ENCODE assay signal across 8 cellular contexts in the genomic region with DNA sequence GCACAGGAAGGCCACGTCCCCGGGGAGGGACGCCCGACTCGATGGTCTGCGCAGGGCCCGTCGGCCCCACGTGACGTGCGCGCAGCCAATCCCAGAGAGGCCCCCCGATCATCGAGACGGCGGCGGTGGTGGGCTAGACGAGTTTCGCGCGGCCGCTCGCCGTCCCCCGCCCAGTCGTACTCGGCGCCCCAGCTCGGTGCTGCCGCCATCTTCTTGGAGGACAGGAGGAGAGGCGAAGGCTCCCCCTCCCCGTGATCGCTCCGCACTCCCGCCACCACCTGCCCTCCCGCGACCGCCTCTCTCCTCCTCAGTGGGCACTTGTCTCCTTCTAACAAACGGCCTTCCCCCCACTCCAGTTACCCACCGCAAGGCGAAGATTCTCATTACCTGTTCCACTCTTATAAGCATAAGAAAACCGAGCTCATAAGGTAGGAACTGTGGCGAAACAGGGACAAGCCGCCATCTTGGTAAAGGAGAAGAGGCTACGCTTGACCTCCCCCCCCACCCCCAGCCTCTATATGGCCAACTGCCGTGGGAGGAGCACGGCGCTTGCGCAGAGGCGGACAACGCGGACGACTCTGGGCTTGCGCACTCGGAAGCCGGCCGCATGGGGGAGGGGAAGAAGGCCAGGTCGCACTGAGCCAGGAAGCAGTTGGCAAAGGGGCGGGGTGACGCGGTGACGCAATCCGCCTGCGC. TPM values are rescaled to one million over a fixed set of nuclear protein-coding genes. Genes with fewer than 3 reads are reported as not detected.
A peak's percentile ranks its signal among the peaks of the same experiment; 100 is the strongest.
DNase-seq lines count a peak whose midpoint lies in the region; ATAC-seq, FAIRE-seq and TF ChIP-seq lines count a peak whose summit lies in the region.

A gene with protein sequence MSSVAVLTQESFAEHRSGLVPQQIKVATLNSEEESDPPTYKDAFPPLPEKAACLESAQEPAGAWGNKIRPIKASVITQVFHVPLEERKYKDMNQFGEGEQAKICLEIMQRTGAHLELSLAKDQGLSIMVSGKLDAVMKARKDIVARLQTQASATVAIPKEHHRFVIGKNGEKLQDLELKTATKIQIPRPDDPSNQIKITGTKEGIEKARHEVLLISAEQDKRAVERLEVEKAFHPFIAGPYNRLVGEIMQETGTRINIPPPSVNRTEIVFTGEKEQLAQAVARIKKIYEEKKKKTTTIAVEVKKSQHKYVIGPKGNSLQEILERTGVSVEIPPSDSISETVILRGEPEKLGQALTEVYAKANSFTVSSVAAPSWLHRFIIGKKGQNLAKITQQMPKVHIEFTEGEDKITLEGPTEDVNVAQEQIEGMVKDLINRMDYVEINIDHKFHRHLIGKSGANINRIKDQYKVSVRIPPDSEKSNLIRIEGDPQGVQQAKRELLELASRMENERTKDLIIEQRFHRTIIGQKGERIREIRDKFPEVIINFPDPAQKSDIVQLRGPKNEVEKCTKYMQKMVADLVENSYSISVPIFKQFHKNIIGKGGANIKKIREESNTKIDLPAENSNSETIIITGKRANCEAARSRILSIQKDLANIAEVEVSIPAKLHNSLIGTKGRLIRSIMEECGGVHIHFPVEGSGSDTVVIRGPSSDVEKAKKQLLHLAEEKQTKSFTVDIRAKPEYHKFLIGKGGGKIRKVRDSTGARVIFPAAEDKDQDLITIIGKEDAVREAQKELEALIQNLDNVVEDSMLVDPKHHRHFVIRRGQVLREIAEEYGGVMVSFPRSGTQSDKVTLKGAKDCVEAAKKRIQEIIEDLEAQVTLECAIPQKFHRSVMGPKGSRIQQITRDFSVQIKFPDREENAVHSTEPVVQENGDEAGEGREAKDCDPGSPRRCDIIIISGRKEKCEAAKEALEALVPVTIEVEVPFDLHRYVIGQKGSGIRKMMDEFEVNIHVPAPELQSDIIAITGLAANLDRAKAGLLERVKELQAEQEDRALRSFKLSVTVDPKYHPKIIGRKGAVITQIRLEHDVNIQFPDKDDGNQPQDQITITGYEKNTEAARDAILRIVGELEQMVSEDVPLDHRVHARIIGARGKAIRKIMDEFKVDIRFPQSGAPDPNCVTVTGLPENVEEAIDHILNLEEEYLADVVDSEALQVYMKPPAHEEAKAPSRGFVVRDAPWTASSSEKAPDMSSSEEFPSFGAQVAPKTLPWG (N-terminal part only) (minus strand): TSS at position 490 of the 696 bp plus-strand sequence. CDS start 48,803 bp downstream, outside the sequence.

- no peaks in the 10 kb centered on the region; a peak in 1 of 5 replicates for H3K27me3 ChIP-seq in HepG2 (ENCODE audit: control insufficient read depth in 1 of 2, insufficient read depth in 2 of 2, low read length in 2 of 2)

- TF ChIP-seq CTCF in HepG2 (CRISPR knock-in tag; IDR thresholded peaks at IDR 0.05) = peak; percentile 96

- peak within 1 kb of the TSS; percentile 92 to 96 (median 96) for H3K4me3 ChIP-seq in HepG2 (replicated peaks in 1 of 3; ENCODE audit: insufficient read depth in 1 of 3, low read depth in 2 of 3, low read length in 3 of 3)

- H3K36me3 Mint-ChIP-seq in dendritic cell treated with granulocyte-macrophage colony-stimulating factor and Interleukin-4, amounts not matched to agents 40 ng/mL and 50 ng/mL, for 4 days (ENCODE audit: low read depth) = peaks cover 65% of the 10 kb centered on the region

- ATAC-seq in GM19372 (IDR thresholded peaks at IDR 0.05; ENCODE audit: low read depth, unreplicated experiment) (peak; percentile 66), HG03558 (IDR thresholded peaks at IDR 0.05; ENCODE audit: extremely low read depth, unreplicated experiment) (peak; percentile 38), HepG2 (peak; percentile 90)

- H4K20me1 ChIP-seq in HepG2 (ENCODE audit: insufficient read depth, low read length) = peaks cover 51% of the 10 kb centered on the region

- H3K36me3 ChIP-seq in HepG2 (replicated peaks in 1 of 2; ENCODE audit: control insufficient read depth in 1 of 2, insufficient read depth in 2 of 2, low read length in 2 of 2) = peaks cover 0 to 5% of the 10 kb centered on the region in 2 experiments; a peak in 3 of 5 replicates

- under 1% methylated on average over 18 of the region's 64 CpGs for WGBS in HepG2 (ENCODE audit: low lambda C conversion rate)

- H3K9me3 ChIP-seq in HepG2 (ENCODE audit: low read length) = no peaks in the 10 kb centered on the region

- H3K4me1 ChIP-seq in HepG2 (ENCODE audit: insufficient read depth, low read length) = peaks cover 75% of the 10 kb centered on the region

- intact Hi-C loops in dendritic cell treated with granulocyte-macrophage colony-stimulating factor and Interleukin-4, amounts not matched to agents 40 ng/mL and 50 ng/mL, for 4 days (cut with micrococcal nuclease) = loop anchor here (2.0 kb wide), 1 partner anchor 41 kb away; a partner anchor contains a TSS
- intact Hi-C loops in HepG2 (cut with micrococcal nuclease; ENCODE audit: unreplicated experiment) = loop anchor here (2.0 kb wide), 1 partner anchor 43 kb away; no protein-coding TSS in a partner anchor

- DNase-seq in C1 segment of cervical spinal cord (lab: John Stamatoyannopoulos, UW) (peak; percentile 93 to 100 (median 99)), NCI-H748 (lab: John Stamatoyannopoulos, UW; ENCODE audit: unreplicated experiment) (peak; percentile 98), HepG2 (ENCODE audit: low spot score) (peak; percentile 98)
- peak; percentile 100 for DNase-seq in activated CD4-positive, alpha-beta T cell treated with anti-CD3 and anti-CD28 coated beads, Interleukin-2, amount 50 U/mL, for 24 hours (ENCODE audit: low read depth in 1 of 2, low spot score in 1 of 2)
- peak; percentile 100 for DNase-seq in stimulated activated CD4-positive, alpha-beta T cell treated with anti-CD3 and anti-CD28 coated beads, Interleukin-4, amount 100 ng/mL, for 1 hour

- H3K4me3 Mint-ChIP-seq in dendritic cell treated with granulocyte-macrophage colony-stimulating factor and Interleukin-4, amounts not matched to agents 40 ng/mL and 50 ng/mL, for 4 days = peak within 1 kb of the TSS; percentile 100

- in situ Hi-C loops in HepG2 (cut with HindIII; ENCODE audit: extremely low pct_ligation_motif_present, low pct_unique_long_range_greater_than_20kb) = loop anchor here (5.0 kb wide), 2 partner anchors 37 to 48 kb away; no protein-coding TSS in a partner anchor

- BruUV-seq in HepG2 (replicated peaks; lab: Mats Ljungman, UMichigan) = no TSS peak

- H3K4me1 Mint-ChIP-seq in dendritic cell treated with granulocyte-macrophage colony-stimulating factor and Interleukin-4, amounts not matched to agents 40 ng/mL and 50 ng/mL, for 4 days (ENCODE audit: low read depth) = peaks cover 72% of the 10 kb centered on the region

- H3K27me3 Mint-ChIP-seq in dendritic cell treated with granulocyte-macrophage colony-stimulating factor and Interleukin-4, amounts not matched to agents 40 ng/mL and 50 ng/mL, for 4 days = no peaks in the 10 kb centered on the region

- peak within 1 kb of the TSS; percentile 100 for H3K27ac Mint-ChIP-seq in dendritic cell treated with granulocyte-macrophage colony-stimulating factor and Interleukin-4, amounts not matched to agents 40 ng/mL and 50 ng/mL, for 4 days

- TF ChIP-seq POLR2A in HepG2 (IDR thresholded peaks at IDR 0.05; ENCODE audit: insufficient read depth in 1 of 2, low read depth in 2 of 2, low read length in 2 of 2) = peak; percentile 65 to 84; a peak in 3 of 4 replicates

- TF ChIP-seq RAD21 in HepG2 (CRISPR knock-in tag; IDR thresholded peaks at IDR 0.05) = no peak; the same call in 1 of the 2 replicates

- CTCF ChIA-PET in HepG2 (lab: Yijun Ruan, JAX; ENCODE audit: low intra/inter-chr PET ratio, low total read pairs) = no interaction called here

- no peak within 1 kb of the TSS for H2AFZ ChIP-seq in HepG2 (ENCODE audit: low read length)

- peak within 1 kb of the TSS; percentile 98 for H3K4me2 ChIP-seq in HepG2 (ENCODE audit: low read depth, low read length)

- peak; percentile 43 for FAIRE-seq in HepG2 (lab: Jason Lieb, UNC)

- H3K27ac ChIP-seq in HepG2 (ENCODE audit: extremely low read length, insufficient read depth, low read length) = peak within 1 kb of the TSS; percentile 97

- TF ChIP-seq EP300 in HepG2 (IDR thresholded peaks at IDR 0.05; ENCODE audit: low read depth in 2 of 2, low read length in 2 of 2) (peak in 1 of 2 experiments; percentile 36; a peak in 3 of 4 replicates), HepG2 (CRISPR knock-in tag; IDR thresholded peaks at IDR 0.05; ENCODE audit: borderline replicate concordance) (peak; percentile 12; the same call in 1 of the 2 replicates)

- H3K9ac ChIP-seq in HepG2 (ENCODE audit: insufficient read depth, low read depth, low read length) = peak within 1 kb of the TSS; percentile 99

- POLR2A ChIA-PET in HepG2 (lab: Yijun Ruan, JAX) = interaction anchor here (0.6 to 4.3 kb wide), 43 partner anchors 9 to 729 kb away, joined by 3 to 55 read pairs (median 4); a partner anchor contains a TSS

- H3K79me2 ChIP-seq in HepG2 (ENCODE audit: insufficient read depth, low read length) = peaks cover 90% of the 10 kb centered on the region

- no peaks in the 10 kb centered on the region for H3K9me3 Mint-ChIP-seq in dendritic cell treated with granulocyte-macrophage colony-stimulating factor and Interleukin-4, amounts not matched to agents 40 ng/mL and 50 ng/mL, for 4 days

TF ChIP-seq in HepG2, 621 proteins besides CTCF, POLR2A, EP300 and RAD21 (continues in another document):
- TF ChIP-seq MED13 (CRISPR knock-in tag; IDR thresholded peaks at IDR 0.05) (peak; percentile 86), MEIS2 (CRISPR knock-in tag; IDR thresholded peaks at IDR 0.05) (no peak)

RNA-seq across cellular contexts. Expression of the gene that starts here (rescaled TPM):
- 707 and 912 TPM in 2 replicates for total RNA-seq in HepG2 (2016; rRNA removed; fragmentation: Illumina TruSeq; extraction: Trizol)
- 195 and 216 TPM in 2 replicates for total RNA-seq in HepG2 (2016; cell fraction: cytosol; rRNA removed; fragmentation: Illumina TruSeq; extraction: Trizol; ENCODE audit: low read depth)
- 687 and 831 TPM in 2 replicates for total RNA-seq in HepG2 (2016; cell fraction: insoluble cytoplasmic fraction; rRNA removed; fragmentation: Illumina TruSeq; extraction: Trizol)
- 620 and 676 TPM in 2 replicates for total RNA-seq in HepG2 (2016; cell fraction: membrane; rRNA removed; fragmentation: Illumina TruSeq; extraction: Trizol)
- total RNA-seq in HepG2 (2016; cell fraction: nucleus; rRNA removed; fragmentation: Illumina TruSeq; extraction: Trizol) = 437 and 494 TPM in 2 replicates
- 434 and 464 TPM in 2 replicates for polyA plus RNA-seq in HepG2 (2011; rRNA removed)
- 419 and 448 TPM in 2 replicates for polyA plus RNA-seq in HepG2 (2011; cell fraction: cytosol; rRNA removed)
- polyA plus RNA-seq in HepG2 (2011; cell fraction: nucleus; rRNA removed) = 618 and 764 TPM in 2 replicates
- 461 and 517 TPM in 2 replicates for polyA plus RNA-seq in HepG2 (2012)
- 179 and 188 TPM in 2 replicates for polyA plus RNA-seq in HepG2 (2016; cell fraction: cytosol; fragmentation: Illumina TruSeq; extraction: Trizol; ENCODE audit: low read depth)
- 695 and 895 TPM in 2 replicates for polyA plus RNA-seq in HepG2 (2016; cell fraction: insoluble cytoplasmic fraction; fragmentation: Illumina TruSeq; extraction: Trizol; ENCODE audit: low read depth)
- polyA plus RNA-seq in HepG2 (2016; cell fraction: membrane; fragmentation: Illumina TruSeq; extraction: Trizol; ENCODE audit: low read depth) = 483 and 563 TPM in 2 replicates
- 674 and 742 TPM in 2 replicates for polyA plus RNA-seq in HepG2 (2016; cell fraction: nucleus; fragmentation: Illumina TruSeq; extraction: Trizol; ENCODE audit: insufficient read depth, low read depth)
- 303 and 643 TPM in 2 replicates for polyA minus RNA-seq in HepG2 (2011; rRNA and poly(A)+ RNA removed; ENCODE audit: low replicate concordance)
- polyA minus RNA-seq in HepG2 (2011; cell fraction: cytosol; rRNA and poly(A)+ RNA removed) = 590 and 596 TPM in 2 replicates
- 603 and 678 TPM in 2 replicates for polyA minus RNA-seq in HepG2 (2011; cell fraction: nucleus; rRNA and poly(A)+ RNA removed)

Comparison
In these comparisons a context has a peak if more than half of its experiments do, and no peak if none do; other contexts are left out.
1. Peak in every context shown above with its lines: DNase-seq, ATAC-seq, H3K4me3 ChIP-seq and H3K27ac ChIP-seq.
2. ATAC-seq: peak in every context shown above with its lines; median percentile 90 in HepG2; 66 in GM19372; 38 in HG03558.